Comparison of ENCODE assay signal across 31 cellular contexts in genomic region chr3:149150436-149150835, GRCh38.
"Had no signal": no experiment of that assay in that cellular context is flagged by ENCODE, and none has a peak within 500 bp of the region (broad histone marks: within the 10 kb centered on the region; RNA-seq: fewer than 3 reads in every experiment).

No MANE protein-coding gene starts in this region.

- H3K36me3 ChIP-seq: breast epithelium had no signal

- H3K27ac Mint-ChIP-seq: activated CD4-positive, alpha-beta T cell treated with anti-CD3 and anti-CD28 coated beads for 36 hours; activated CD4-positive, alpha-beta T cell treated with anti-CD3 and anti-CD28 coated beads, Interleukin-2, amount 10 ng/mL, durations not matched to agents 7 days and 5 days; activated CD8-positive, alpha-beta T cell treated with anti-CD3 and anti-CD28 coated beads, Interleukin-2, amount 10 ng/mL, durations not matched to agents 7 days and 5 days; activated naive CD4-positive, alpha-beta T cell treated with anti-CD3 and anti-CD28 coated beads, Interleukin-2, amount 50 U/mL, for 24 hours; activated T-cell treated with anti-CD3 and anti-CD28 coated beads, Interleukin-2, amount 50 U/mL, for 24 hours; activated T-helper 2 cell treated with anti-CD3 and anti-CD28 coated beads, Interferon-gamma antibody, Interleukin-2, Interleukin-4, amounts not matched to agents 10 μg/mL and 5 μg/mL and 100 μg/mL, durations not matched to agents 14 hours and 24 hours and 36 hours; T-helper 1 cell treated with Interleukin-12 subunit alpha and Interleukin-12 subunit beta and Interleukin-4 antibody, amounts not matched to agents 30 μg/mL and 1 μg/mL, for 36 hours; T-helper 2 cell treated with Interferon-gamma antibody and Interleukin-4, amounts not matched to agents 5 μg/mL and 100 μg/mL, for 36 hours had no signal

- H3K27me3 Mint-ChIP-seq: activated CD4-positive, alpha-beta T cell treated with anti-CD3 and anti-CD28 coated beads for 36 hours; activated CD4-positive, alpha-beta T cell treated with anti-CD3 and anti-CD28 coated beads, Interleukin-2, amount 10 ng/mL, durations not matched to agents 7 days and 5 days; activated naive CD4-positive, alpha-beta T cell treated with anti-CD3 and anti-CD28 coated beads, Interleukin-2, amount 50 U/mL, for 24 hours; activated T-cell treated with anti-CD3 and anti-CD28 coated beads, Interleukin-2, amount 50 U/mL, for 24 hours had no signal

- H3K4me1 ChIP-seq: breast epithelium had no signal

- H3K4me2 ChIP-seq: SK-N-SH had no signal

- H3K9ac ChIP-seq: SK-N-SH had no signal

- H3K27ac ChIP-seq: adrenal gland, body of pancreas, breast epithelium, Peyer's patch, SJSA1 had no signal

- H3K4me3 ChIP-seq: adrenal gland, body of pancreas, breast epithelium, Peyer's patch, SJSA1 had no signal

- H3K9me3 ChIP-seq: adrenal gland, body of pancreas, breast epithelium, Peyer's patch, SJSA1, SK-N-SH had no signal

- H3K27me3 ChIP-seq: adrenal gland, body of pancreas, breast epithelium, Peyer's patch, SJSA1 had no signal

- ATAC-seq: activated CD4-positive, alpha-beta T cell treated with anti-CD3 and anti-CD28 coated beads for 36 hours; activated CD4-positive, CD25-positive, alpha-beta regulatory T cell treated with anti-CD3 and anti-CD28 coated beads, Interleukin-2, amount 50 U/mL, for 24 hours; activated CD8-positive, alpha-beta T cell treated with anti-CD3 and anti-CD28 coated beads, Interleukin-2, amount 10 ng/mL, durations not matched to agents 7 days and 5 days; body of pancreas; PC-3 had no signal

- DNase-seq: activated CD4-positive, alpha-beta T cell treated with anti-CD3 and anti-CD28 coated beads for 36 hours; activated CD4-positive, alpha-beta T cell treated with anti-CD3 and anti-CD28 coated beads, Interleukin-2, amount 10 ng/mL, durations not matched to agents 7 days and 5 days; activated CD4-positive, alpha-beta T cell treated with anti-CD3 and anti-CD28 coated beads, Interleukin-2, amount 50 U/mL, for 48 hours; activated CD8-positive, alpha-beta T cell treated with anti-CD3 and anti-CD28 coated beads, Interleukin-2, amount 10 ng/mL, durations not matched to agents 7 days and 5 days; activated gamma-delta T cell; activated naive CD4-positive, alpha-beta T cell treated with Interleukin-2 at 50 U/mL for 16 hours; activated T-cell treated with anti-CD3 and anti-CD28 coated beads, Interleukin-2, amount 50 U/mL, for 24 hours; adrenal gland; body of pancreas; NCI-H1105; NCI-H1417 treated with DMSO at 0.1 percent for 48 hours; NCI-H1694; NCI-H1930; NCI-H2081 treated with DMSO at 0.1 percent for 48 hours; NCI-H226; NCI-H446 treated with DMSO at 0.1 percent for 48 hours; NCI-H524; NCI-H69; NCI-H82; PC-3; Peyer's patch; RPMI8226; SHP77 treated with DMSO at 0.1 percent for 48 hours; SK-N-SH had no signal

- H3K9me3 Mint-ChIP-seq: activated CD4-positive, alpha-beta T cell treated with anti-CD3 and anti-CD28 coated beads, Interleukin-2, amount 10 ng/mL, durations not matched to agents 7 days and 5 days; activated naive CD4-positive, alpha-beta T cell treated with anti-CD3 and anti-CD28 coated beads, Interleukin-2, amount 50 U/mL, for 24 hours; activated T-cell treated with anti-CD3 and anti-CD28 coated beads, Interleukin-2, amount 50 U/mL, for 24 hours; activated T-helper 2 cell treated with anti-CD3 and anti-CD28 coated beads, Interferon-gamma antibody, Interleukin-2, Interleukin-4, amounts not matched to agents 10 μg/mL and 5 μg/mL and 100 μg/mL, durations not matched to agents 14 hours and 24 hours and 36 hours; T-helper 1 cell treated with Interleukin-12 subunit alpha and Interleukin-12 subunit beta and Interleukin-4 antibody, amounts not matched to agents 30 μg/mL and 1 μg/mL, for 36 hours; T-helper 2 cell treated with Interferon-gamma antibody and Interleukin-4, amounts not matched to agents 5 μg/mL and 100 μg/mL, for 36 hours had no signal

- H3K4me3 Mint-ChIP-seq: activated CD4-positive, alpha-beta T cell treated with anti-CD3 and anti-CD28 coated beads for 36 hours; activated CD4-positive, alpha-beta T cell treated with anti-CD3 and anti-CD28 coated beads, Interleukin-2, amount 10 ng/mL, durations not matched to agents 7 days and 5 days; activated CD8-positive, alpha-beta T cell treated with anti-CD3 and anti-CD28 coated beads, Interleukin-2, amount 10 ng/mL, durations not matched to agents 7 days and 5 days; activated naive CD4-positive, alpha-beta T cell treated with anti-CD3 and anti-CD28 coated beads, Interleukin-2, amount 50 U/mL, for 24 hours; activated T-cell treated with anti-CD3 and anti-CD28 coated beads, Interleukin-2, amount 50 U/mL, for 24 hours; T-helper 1 cell treated with Interleukin-12 subunit alpha and Interleukin-12 subunit beta and Interleukin-4 antibody, amounts not matched to agents 30 μg/mL and 1 μg/mL, for 36 hours; T-helper 2 cell treated with Interferon-gamma antibody and Interleukin-4, amounts not matched to agents 5 μg/mL and 100 μg/mL, for 36 hours had no signal
